Comparison of ENCODE assay signal across 23 cellular contexts in genomic region chr11:114987171-114987760, GRCh38.
"Had no signal": no experiment of that assay in that cellular context is flagged by ENCODE, and none has a peak within 500 bp of the region (broad histone marks: within the 10 kb centered on the region; RNA-seq: fewer than 3 reads in every experiment).

No MANE protein-coding gene starts in this region.

- H3K4me3 ChIP-seq: heart right ventricle, lower lobe of right lung, pancreas, psoas muscle, right atrium auricular region, thyroid gland, upper lobe of right lung had no signal

- DNase-seq: activated CD8-positive, alpha-beta memory T cell treated with anti-CD3 and anti-CD28 coated beads for 24 hours; activated CD8-positive, alpha-beta memory T cell treated with anti-CD3 and anti-CD28 coated beads, Interleukin-2, amount 50 U/mL, for 4 hours; activated naive CD4-positive, alpha-beta T cell; activated T-cell treated with anti-CD3 and anti-CD28 coated beads, Interleukin-2, amount 50 U/mL, for 4 hours; heart right ventricle; lower lobe of right lung; naive thymus-derived CD8-positive, alpha-beta T cell; pancreas; psoas muscle; stimulated activated CD4-positive, alpha-beta T cell treated with anti-CD3 and anti-CD28 coated beads, Interleukin-12 subunit alpha, Interleukin-12 subunit beta, amount 100 ng/mL, for 4 hours; stimulated activated CD4-positive, alpha-beta T cell treated with anti-CD3 and anti-CD28 coated beads, Interleukin-4, amount 100 ng/mL, for 4 hours; stimulated activated naive CD8-positive, alpha-beta T cell treated with anti-CD3 and anti-CD28 coated beads, Interleukin-15, Interleukin-2, amounts not matched to agents 100 U/mL and 50 U/mL, for 24 hours; substantia nigra; T-helper 1 cell; thyroid gland; upper lobe of right lung had no signal

- H3K27me3 ChIP-seq: heart right ventricle, neutrophil, pancreas, right atrium auricular region, thyroid gland, upper lobe of right lung had no signal

- H3K9me3 ChIP-seq: heart right ventricle, lower lobe of right lung, neutrophil, pancreas, psoas muscle, right atrium auricular region, thyroid gland, upper lobe of right lung had no signal

- H3K4me1 Mint-ChIP-seq: naive thymus-derived CD8-positive, alpha-beta T cell had no signal

- H3K27ac ChIP-seq: heart right ventricle, lower lobe of right lung, neutrophil, pancreas, psoas muscle, right atrium auricular region, thyroid gland, upper lobe of right lung had no signal

- H3K36me3 ChIP-seq: heart right ventricle, lower lobe of right lung, neutrophil, pancreas, right atrium auricular region, thyroid gland, upper lobe of right lung had no signal

- ATAC-seq: activated T-cell treated with anti-CD3 and anti-CD28 coated beads, Interleukin-2, amount 50 U/mL, for 4 hours; left lobe of liver; naive thymus-derived CD8-positive, alpha-beta T cell; pancreas; psoas muscle; stimulated activated naive CD8-positive, alpha-beta T cell treated with anti-CD3 and anti-CD28 coated beads, Interleukin-15, Interleukin-2, amounts not matched to agents 100 U/mL and 50 U/mL, for 24 hours; WTC11 had no signal

- H3K27ac Mint-ChIP-seq: activated naive CD8-positive, alpha-beta T cell; activated T-helper 2 cell treated with anti-CD3 and anti-CD28 coated beads, Interferon-gamma antibody, Interleukin-2, Interleukin-4, amounts not matched to agents 10 μg/mL and 5 μg/mL and 100 μg/mL, durations not matched to agents 14 hours and 24 hours and 36 hours; mesothelial cell of epicardium; naive thymus-derived CD8-positive, alpha-beta T cell; WTC11 had no signal

- H3K4me1 ChIP-seq: heart right ventricle, lower lobe of right lung, pancreas, psoas muscle, thyroid gland, upper lobe of right lung had no signal

- H3K27me3 Mint-ChIP-seq: activated naive CD8-positive, alpha-beta T cell had no signal

- H3K9me3 Mint-ChIP-seq: activated T-cell treated with anti-CD3 and anti-CD28 coated beads, Interleukin-2, amount 50 U/mL, for 4 hours; activated T-helper 2 cell treated with anti-CD3 and anti-CD28 coated beads, Interferon-gamma antibody, Interleukin-2, Interleukin-4, amounts not matched to agents 10 μg/mL and 5 μg/mL and 100 μg/mL, durations not matched to agents 14 hours and 24 hours and 36 hours; mesothelial cell of epicardium; naive thymus-derived CD8-positive, alpha-beta T cell; WTC11 had no signal

- H3K36me3 Mint-ChIP-seq: activated naive CD8-positive, alpha-beta T cell; mesothelial cell of epicardium; naive thymus-derived CD8-positive, alpha-beta T cell; WTC11 had no signal

- H3K4me3 Mint-ChIP-seq: activated naive CD8-positive, alpha-beta T cell; activated T-cell treated with anti-CD3 and anti-CD28 coated beads, Interleukin-2, amount 50 U/mL, for 4 hours; mesothelial cell of epicardium; naive thymus-derived CD8-positive, alpha-beta T cell; WTC11 had no signal
